23 cellular contexts compared by ENCODE assay signal in genomic region chr6:34389034-34389433, GRCh38. TPM values are rescaled to one million over a fixed set of nuclear protein-coding genes. Genes with fewer than 3 reads are reported as not detected.
DNase-seq lines count a peak whose midpoint lies in the region; ATAC-seq and TF ChIP-seq lines count a peak whose summit lies in the region.
"Had no signal": no experiment of that assay in that cellular context is flagged by ENCODE, and none has a peak within 500 bp of the region (broad histone marks: within the 10 kb centered on the region; RNA-seq: fewer than 3 reads in every experiment).

No MANE protein-coding gene starts in this region.

- H3K9me2 ChIP-seq in OCI-LY7 (ENCODE audit: insufficient read depth, low read length): no peaks in the 10 kb centered on the region

- no peaks in the 10 kb centered on the region for H3K36me3 ChIP-seq in left ventricle myocardium inferior
- peaks cover 17% of the 10 kb centered on the region for H3K36me3 ChIP-seq in OCI-LY7 (ENCODE audit: insufficient read depth, low read length)
- H3K36me3 ChIP-seq in gastrocnemius medialis: no peaks in the 10 kb centered on the region
- H3K36me3 ChIP-seq: upper lobe of right lung had no signal

- POLR2A ChIA-PET in OCI-LY7 (lab: Charles Lee): interaction anchor here (0.6 to 1.1 kb wide), 2 partner anchors 35 to 63 kb away, joined by 3 to 4 read pairs; no protein-coding TSS in a partner anchor

- H3K4me3 ChIP-seq in left ventricle myocardium inferior (no peak overlapping the region), OCI-LY7 (ENCODE audit: low read depth, low read length, poor library complexity, severe bottlenecking) (no peak overlapping the region), dorsolateral prefrontal cortex (peak overlapping the region in 11 of 59 donors; percentile 2 to 94 (median 14)), gastrocnemius medialis (no peak overlapping the region)
- H3K4me3 ChIP-seq: body of pancreas, upper lobe of right lung had no signal

- in situ Hi-C loops in gastrocnemius medialis (cut with MboI; ENCODE audit: low sequenced_read_pairs in 4 of 4): no loop called here

- TF ChIP-seq CTCF in left ventricle myocardium inferior (IDR thresholded peaks at IDR 0.05; ENCODE audit: borderline replicate concordance) (no peak), OCI-LY7 (conservative IDR thresholded peaks at IDR 0.05; ENCODE audit: low read length) (no peak), dorsolateral prefrontal cortex (IDR thresholded peaks at IDR 0.05 in 54 of 56, conservative IDR thresholded peaks at IDR 0.05 in 2 of 56; ENCODE audit: low read depth in 1 of 56, partially characterized antibody in 56 of 56) (no peak), gastrocnemius medialis (IDR thresholded peaks at IDR 0.05 in 4 of 5, conservative IDR thresholded peaks at IDR 0.05 in 1 of 5) (no peak)

- H4K20me1 ChIP-seq in OCI-LY7 (ENCODE audit: insufficient read depth, low read length): peaks cover 16% of the 10 kb centered on the region

- TF ChIP-seq POLR2A in gastrocnemius medialis (IDR thresholded peaks at IDR 0.05): no peak
- TF ChIP-seq POLR2A in GM18505 (IDR thresholded peaks at IDR 0.05; ENCODE audit: borderline replicate concordance, extremely low read depth, insufficient read depth, insufficient read length): no peak

- TSS peak; percentile 20 for BruUV-seq in OCI-LY7 (replicated peaks; lab: Mats Ljungman, UMichigan)

- peaks cover 90% of the 10 kb centered on the region for H3K79me2 ChIP-seq in OCI-LY7 (ENCODE audit: insufficient read depth, low read depth, low read length)

- ATAC-seq in left cardiac atrium (no peak), gastrocnemius medialis (no peak), HG03175 (IDR thresholded peaks at IDR 0.05; ENCODE audit: unreplicated experiment) (no peak), GM18505 (IDR thresholded peaks at IDR 0.05; ENCODE audit: unreplicated experiment) (no peak)
- ATAC-seq in stimulated activated naive CD8-positive, alpha-beta T cell treated with anti-CD3 and anti-CD28 coated beads, Interleukin-15, Interleukin-2, amounts not matched to agents 100 U/mL and 50 U/mL, for 24 hours: no peak
- ATAC-seq: activated naive CD8-positive, alpha-beta T cell treated with anti-CD3 and anti-CD28 coated beads, Interleukin-2, amount 50 U/mL, for 24 hours; body of pancreas; natural killer cell; upper lobe of right lung had no signal

- no peak overlapping the region for H3K4me2 ChIP-seq in OCI-LY7 (ENCODE audit: low read length)

- intact Hi-C loops in left ventricle myocardium inferior (cut with micrococcal nuclease) (no loop called here), left cardiac atrium (cut with DNase I) (no loop called here), OCI-LY7 (cut with micrococcal nuclease; ENCODE audit: unreplicated experiment) (no loop called here), dorsolateral prefrontal cortex (cut with DNase I) (no loop called here), gastrocnemius medialis (cut with DNase I; ENCODE audit: low total_unique reads) (no loop called here)

- H3K27me3 ChIP-seq in left ventricle myocardium inferior (ENCODE audit: low read depth): no peaks in the 10 kb centered on the region
- no peaks in the 10 kb centered on the region for H3K27me3 ChIP-seq in dorsolateral prefrontal cortex
- H3K27me3 ChIP-seq in gastrocnemius medialis: no peaks in the 10 kb centered on the region
- H3K27me3 ChIP-seq: body of pancreas, upper lobe of right lung had no signal

- DNase-seq in left ventricle myocardium inferior (no peak), left cardiac atrium (no peak), OCI-LY7 (ENCODE audit: low spot score) (no peak), dorsolateral prefrontal cortex (no peak), gastrocnemius medialis (no peak)
- no peak for DNase-seq in stimulated activated naive CD8-positive, alpha-beta T cell treated with anti-CD3 and anti-CD28 coated beads, Interleukin-15, Interleukin-2, amounts not matched to agents 100 U/mL and 50 U/mL, for 24 hours
- DNase-seq: activated CD4-positive, alpha-beta memory T cell treated with anti-CD3 and anti-CD28 coated beads for 36 hours; activated CD4-positive, CD25-positive, alpha-beta regulatory T cell; activated effector memory CD4-positive, alpha-beta T cell treated with anti-CD3 and anti-CD28 coated beads, Interleukin-2, amount 50 U/mL, for 16 hours; activated naive CD8-positive, alpha-beta T cell treated with anti-CD3 and anti-CD28 coated beads, Interleukin-2, amount 50 U/mL, for 24 hours; body of pancreas; DMS79 treated with DMSO at 0.1 percent for 48 hours; endodermal cell; IMR-90; kidney glomerular epithelial cell; MM.1S; natural killer cell; NCI-H1694 treated with DMSO at 0.1 percent for 48 hours; NCI-H226; posterior cingulate gyrus; upper lobe of right lung had no signal

- CTCF ChIA-PET in OCI-LY7 (lab: Charles Lee; ENCODE audit: unreplicated experiment): no interaction called here

- H2AFZ ChIP-seq in OCI-LY7 (ENCODE audit: low read length): no peak overlapping the region

- H3K4me1 ChIP-seq in left ventricle myocardium inferior (peaks cover 94% of the 10 kb centered on the region), OCI-LY7 (ENCODE audit: insufficient read depth, low read length, poor library complexity, severe bottlenecking) (peaks cover 25% of the 10 kb centered on the region), gastrocnemius medialis (peaks cover 68 to 70% of the 10 kb centered on the region in 2 donors)

- H3K27ac ChIP-seq in left ventricle myocardium inferior (replicated peaks): peak overlapping the region; percentile 33
- H3K27ac ChIP-seq in OCI-LY7 (ENCODE audit: low read depth, low read length, poor library complexity, severe bottlenecking): no peak overlapping the region
- peak overlapping the region in 53 of 59 donors; percentile 6 to 99 (median 62) for H3K27ac ChIP-seq in dorsolateral prefrontal cortex
- H3K27ac ChIP-seq in gastrocnemius medialis: peak overlapping the region; percentile 84 to 100 (median 98)
- H3K27ac ChIP-seq: body of pancreas, upper lobe of right lung had no signal

- H3K9me3 ChIP-seq in left ventricle myocardium inferior (replicated peaks) (no peaks in the 10 kb centered on the region), OCI-LY7 (ENCODE audit: low read length) (no peaks in the 10 kb centered on the region), gastrocnemius medialis (no peaks in the 10 kb centered on the region)
- H3K9me3 ChIP-seq: body of pancreas, upper lobe of right lung had no signal

RNA-seq across cellular contexts. Expression of gene NUDT3, which starts 3.4 kb away (rescaled TPM):
- total RNA-seq in left ventricle myocardium inferior (50.1 TPM), left cardiac atrium (10 to 100 TPM; 36.6 to 53.6 TPM), OCI-LY7 (2022) (43.0 and 49.4 TPM in 2 replicates), dorsolateral prefrontal cortex (100 to 1,000 TPM; 107 to 239 (median 169) TPM), gastrocnemius medialis (10 to 100 TPM; 40.0 to 71.9 (median 50.6) TPM)
- total RNA-seq in OCI-LY7 (2014; rRNA removed; shearing (Covaris generic)): 26.8 and 30.7 TPM in 2 replicates

RNA-seq across cellular contexts. Expression of gene RPS10, which starts 36.8 kb away (rescaled TPM):
- total RNA-seq in left ventricle myocardium inferior: 678 TPM
- 100 to 1,000 TPM; 746 to 770 TPM for total RNA-seq in left cardiac atrium
- 2,738 and 2,938 TPM in 2 replicates for total RNA-seq in OCI-LY7 (2014; rRNA removed; shearing (Covaris generic))
- total RNA-seq in OCI-LY7 (2022): 1,615 and 1,714 TPM in 2 replicates
- 100 to 1,000 TPM; 315 to 608 (median 413) TPM for total RNA-seq in dorsolateral prefrontal cortex
- 1,000 to 10,000 TPM; 1,471 to 2,243 (median 1,775) TPM for total RNA-seq in gastrocnemius medialis
